Comparison of ENCODE assay signal across 8 cellular contexts in the genomic region with DNA sequence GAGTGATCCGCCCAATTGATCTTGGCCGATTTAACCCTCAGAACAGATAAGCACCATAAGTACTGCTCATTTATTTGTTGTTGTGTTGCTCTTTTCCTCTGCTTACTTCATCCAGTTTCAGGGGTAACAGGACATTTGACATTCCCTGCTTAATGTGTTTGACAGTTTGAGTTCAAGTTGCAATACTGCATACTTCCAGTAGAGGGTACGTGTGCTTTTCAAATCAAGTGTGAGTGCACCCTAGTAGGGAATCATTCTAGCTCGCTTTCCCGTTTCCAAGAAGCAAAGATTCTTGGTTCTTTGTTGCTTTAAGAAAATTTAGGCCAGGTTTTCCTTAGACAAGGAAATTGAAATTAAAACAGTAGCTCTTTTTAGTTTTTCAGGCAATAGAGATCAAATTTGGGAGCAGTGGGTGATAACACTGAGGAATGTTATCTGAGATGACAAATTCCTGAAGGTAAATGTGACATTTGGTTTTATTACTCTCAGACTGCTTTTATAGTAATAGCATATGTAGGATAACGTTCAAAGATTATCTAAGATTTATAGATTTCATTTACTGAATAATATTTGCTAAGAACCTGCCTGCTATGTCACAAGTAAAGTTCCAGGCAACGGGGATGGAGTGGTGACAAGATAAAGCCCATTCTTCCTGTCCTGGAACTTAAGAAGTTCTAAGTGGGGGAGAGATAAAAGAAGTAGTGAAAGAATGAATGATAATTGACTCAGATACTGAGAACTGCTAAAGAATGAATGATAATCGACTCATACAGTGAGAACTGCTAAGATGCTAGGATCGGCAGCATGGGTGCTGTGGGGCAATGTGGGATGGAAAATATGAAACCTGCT.
DNase-seq lines count a peak whose midpoint lies in the region; ATAC-seq, FAIRE-seq and TF ChIP-seq lines count a peak whose summit lies in the region.

No MANE protein-coding gene starts in this region.

- H3K27ac ChIP-seq in A549 (no peak overlapping the region), thoracic aorta (no peak overlapping the region)

- in situ Hi-C loops in astrocyte of the spinal cord (cut with HindIII; ENCODE audit: low sequenced_read_pairs): no loop called here

- H3K4me3 ChIP-seq in A549: no peak overlapping the region
- no peak overlapping the region for H3K4me3 ChIP-seq in astrocyte of the spinal cord (ENCODE audit: low read depth, low read length)
- H3K4me3 ChIP-seq in thoracic aorta: no peak overlapping the region

- TF ChIP-seq EP300 in A549 (IDR thresholded peaks at IDR 0.05): no peak

- no peaks in the 10 kb centered on the region for H3K27me3 ChIP-seq in thoracic aorta (replicated peaks; ENCODE audit: insufficient read depth)

- no peak for FAIRE-seq in A549 (lab: Jason Lieb, UNC)

- POLR2A ChIA-PET in A549 (lab: Yijun Ruan, JAX): no interaction called here

- H3K36me3 ChIP-seq in thoracic aorta: no peaks in the 10 kb centered on the region

- CTCF ChIA-PET in A549 (lab: Yijun Ruan, JAX): interaction anchor here (0.9 to 5.0 kb wide), 10 partner anchors 14 to 643 kb away, joined by 3 to 115 read pairs (median 6); a partner anchor contains a TSS

- peak; percentile 56 to 65 for TF ChIP-seq RAD21 in A549 (conservative IDR thresholded peaks at IDR 0.05 in 1 of 2, IDR thresholded peaks at IDR 0.05 in 1 of 2)

- H3K9me3 ChIP-seq in A549 (no peaks in the 10 kb centered on the region), thoracic aorta (no peaks in the 10 kb centered on the region)

- H3K4me2 ChIP-seq in A549: no peak overlapping the region

- TF ChIP-seq POLR2A in A549 (IDR thresholded peaks at IDR 0.05; ENCODE audit: low read length): no peak

- TF ChIP-seq CTCF in A549 (IDR thresholded peaks at IDR 0.05) (peak; percentile 54), GM10266 (IDR thresholded peaks at IDR 0.05; ENCODE audit: control insufficient read depth, insufficient read depth, low read depth, missing control alignments) (peak; percentile 84), astrocyte of the spinal cord (IDR thresholded peaks at IDR 0.05; ENCODE audit: low read depth, low read length) (peak; percentile 87), thoracic aorta (IDR thresholded peaks at IDR 0.05) (peak; percentile 71)

- peak; percentile 10 to 55 for DNase-seq in A549 (ENCODE audit: low read depth in 1 of 2, low spot score in 1 of 2)
- DNase-seq in GM10266 (ENCODE audit: extremely low spot score): peak; percentile 26
- peak; percentile 11 for DNase-seq in NCI-H2107 (lab: John Stamatoyannopoulos, UW)
- peak; percentile 73 for DNase-seq in astrocyte of the spinal cord (ENCODE audit: low read depth, low spot score)
- peak; percentile 87 for DNase-seq in inferior parietal cortex (ENCODE audit: extremely low spot score)
- no peak for DNase-seq in thoracic aorta (ENCODE audit: low spot score)

- no peaks in the 10 kb centered on the region for H3K4me1 ChIP-seq in A549
- no peaks in the 10 kb centered on the region for H3K4me1 ChIP-seq in thoracic aorta (ENCODE audit: control insufficient read depth in 1 of 2, low read depth in 2 of 2)

- ATAC-seq in A549: peak; percentile 87
- peak; percentile 64 for ATAC-seq in HG02623 (IDR thresholded peaks at IDR 0.05; ENCODE audit: unreplicated experiment)
- no peak for ATAC-seq in thoracic aorta (ENCODE audit: insufficient number of reproducible peaks, low FRiP score, low read depth)
- ATAC-seq in HG03280 (IDR thresholded peaks at IDR 0.05; ENCODE audit: unreplicated experiment): no peak

- WGBS in A549 (ENCODE audit: missing lambda C conversion rate): 24% methylated on average over 9 of the region's 9 CpGs

TF ChIP-seq in A549, 52 proteins besides CTCF, POLR2A, EP300 and RAD21:
- TF ChIP-seq, protein P1, sequence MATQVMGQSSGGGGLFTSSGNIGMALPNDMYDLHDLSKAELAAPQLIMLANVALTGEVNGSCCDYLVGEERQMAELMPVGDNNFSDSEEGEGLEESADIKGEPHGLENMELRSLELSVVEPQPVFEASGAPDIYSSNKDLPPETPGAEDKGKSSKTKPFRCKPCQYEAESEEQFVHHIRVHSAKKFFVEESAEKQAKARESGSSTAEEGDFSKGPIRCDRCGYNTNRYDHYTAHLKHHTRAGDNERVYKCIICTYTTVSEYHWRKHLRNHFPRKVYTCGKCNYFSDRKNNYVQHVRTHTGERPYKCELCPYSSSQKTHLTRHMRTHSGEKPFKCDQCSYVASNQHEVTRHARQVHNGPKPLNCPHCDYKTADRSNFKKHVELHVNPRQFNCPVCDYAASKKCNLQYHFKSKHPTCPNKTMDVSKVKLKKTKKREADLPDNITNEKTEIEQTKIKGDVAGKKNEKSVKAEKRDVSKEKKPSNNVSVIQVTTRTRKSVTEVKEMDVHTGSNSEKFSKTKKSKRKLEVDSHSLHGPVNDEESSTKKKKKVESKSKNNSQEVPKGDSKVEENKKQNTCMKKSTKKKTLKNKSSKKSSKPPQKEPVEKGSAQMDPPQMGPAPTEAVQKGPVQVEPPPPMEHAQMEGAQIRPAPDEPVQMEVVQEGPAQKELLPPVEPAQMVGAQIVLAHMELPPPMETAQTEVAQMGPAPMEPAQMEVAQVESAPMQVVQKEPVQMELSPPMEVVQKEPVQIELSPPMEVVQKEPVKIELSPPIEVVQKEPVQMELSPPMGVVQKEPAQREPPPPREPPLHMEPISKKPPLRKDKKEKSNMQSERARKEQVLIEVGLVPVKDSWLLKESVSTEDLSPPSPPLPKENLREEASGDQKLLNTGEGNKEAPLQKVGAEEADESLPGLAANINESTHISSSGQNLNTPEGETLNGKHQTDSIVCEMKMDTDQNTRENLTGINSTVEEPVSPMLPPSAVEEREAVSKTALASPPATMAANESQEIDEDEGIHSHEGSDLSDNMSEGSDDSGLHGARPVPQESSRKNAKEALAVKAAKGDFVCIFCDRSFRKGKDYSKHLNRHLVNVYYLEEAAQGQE (IDR thresholded peaks at IDR 0.05): no peak
- TF ChIP-seq TP53 (CRISPR knock-in tag; IDR thresholded peaks at IDR 0.05) (no peak), ZSCAN20 (CRISPR knock-in tag; IDR thresholded peaks at IDR 0.05) (no peak), FOSB (CRISPR knock-in tag; IDR thresholded peaks at IDR 0.05) (no peak), ZFP36 (IDR thresholded peaks at IDR 0.05; ENCODE audit: borderline replicate concordance, partially characterized antibody) (no peak), CEBPB (IDR thresholded peaks at IDR 0.05) (no peak)

Comparison
In these comparisons a context has a peak if more than half of its experiments do, and no peak if none do; other contexts are left out.
1. ATAC-seq: peak in A549 (2 of 2) and HG02623 (single experiment); none in thoracic aorta (single experiment) and HG03280 (single experiment).
2. Peak in every context shown above with its lines, with median percentiles within 50 percentile points of each other: CTCF ChIP-seq.